28 cellular contexts compared by ENCODE assay signal in genomic region chr11:17952487-17952886, GRCh38.
"Had no signal": no experiment of that assay in that cellular context is flagged by ENCODE, and none has a peak within 500 bp of the region (broad histone marks: within the 10 kb centered on the region; RNA-seq: fewer than 3 reads in every experiment).

No MANE protein-coding gene starts in this region.

- H3K27me3 Mint-ChIP-seq: activated naive CD4-positive, alpha-beta T cell treated with anti-CD3 and anti-CD28 coated beads, Interleukin-2, amount 50 U/mL, for 24 hours had no signal

- H3K4me1 ChIP-seq: breast epithelium had no signal

- ATAC-seq: activated CD4-positive, CD25-positive, alpha-beta regulatory T cell treated with anti-CD3 and anti-CD28 coated beads, Interleukin-2, amount 50 U/mL, for 24 hours; activated CD8-positive, alpha-beta T cell treated with anti-CD3 and anti-CD28 coated beads, Interleukin-2, amount 10 ng/mL, durations not matched to agents 7 days and 5 days; Panc1; Right ventricle myocardium inferior had no signal

- H3K9me3 Mint-ChIP-seq: activated naive CD4-positive, alpha-beta T cell treated with anti-CD3 and anti-CD28 coated beads, Interleukin-2, amount 50 U/mL, for 24 hours; activated T-helper 1 cell treated with anti-CD3 and anti-CD28 coated beads, Interleukin-12 subunit alpha, Interleukin-12 subunit beta, Interleukin-2, Interleukin-4 antibody, amounts not matched to agents 30 ng/mL and 10 ng/mL and 1 ng/mL, durations not matched to agents 14 hours and 24 hours and 36 hours had no signal

- H3K4me3 Mint-ChIP-seq: activated CD8-positive, alpha-beta T cell treated with anti-CD3 and anti-CD28 coated beads, Interleukin-2, amount 10 ng/mL, durations not matched to agents 7 days and 5 days; activated naive CD4-positive, alpha-beta T cell treated with anti-CD3 and anti-CD28 coated beads, Interleukin-2, amount 50 U/mL, for 24 hours; activated T-helper 1 cell treated with anti-CD3 and anti-CD28 coated beads, Interleukin-12 subunit alpha, Interleukin-12 subunit beta, Interleukin-2, Interleukin-4 antibody, amounts not matched to agents 30 ng/mL and 10 ng/mL and 1 ng/mL, durations not matched to agents 14 hours and 24 hours and 36 hours had no signal

- H3K36me3 ChIP-seq: breast epithelium had no signal

- H3K27ac ChIP-seq: breast epithelium, SK-N-MC, WERI-Rb-1 had no signal

- H3K4me3 ChIP-seq: breast epithelium, SK-N-MC had no signal

- H3K9me3 ChIP-seq: breast epithelium had no signal

- DNase-seq: activated CD4-positive, alpha-beta T cell treated with anti-CD3 and anti-CD28 coated beads for 4 hours; activated CD8-positive, alpha-beta memory T cell treated with anti-CD3 and anti-CD28 coated beads, Interleukin-2, amount 50 U/mL, for 48 hours; activated CD8-positive, alpha-beta T cell treated with anti-CD3 and anti-CD28 coated beads, Interleukin-2, amount 10 ng/mL, durations not matched to agents 7 days and 5 days; activated effector memory CD4-positive, alpha-beta T cell treated with Interleukin-2 at 50 U/mL for 16 hours; activated naive CD4-positive, alpha-beta T cell; activated T-cell treated with anti-CD3 and anti-CD28 coated beads, Interleukin-2, amount 50 U/mL, for 1 hour; aorta; central memory CD4-positive, alpha-beta T cell; KG1; NCI-H1092; NCI-H1417 treated with DMSO at 0.1 percent for 48 hours; NCI-H1694; NCI-H2029 treated with DMSO at 0.1 percent for 48 hours; NCI-H345; NCI-H510A; NCI-H69; NK-92 treated with Interleukin-12 subunit alpha and Interleukin-12 subunit beta, amount 100 ng/mL, for 24 hours; OCI-M1; RPMI8226; T-helper 1 cell; WERI-Rb-1 had no signal

- H3K27ac Mint-ChIP-seq: activated CD8-positive, alpha-beta T cell treated with anti-CD3 and anti-CD28 coated beads, Interleukin-2, amount 10 ng/mL, durations not matched to agents 7 days and 5 days; activated naive CD4-positive, alpha-beta T cell treated with anti-CD3 and anti-CD28 coated beads, Interleukin-2, amount 50 U/mL, for 24 hours; activated T-helper 1 cell treated with anti-CD3 and anti-CD28 coated beads, Interleukin-12 subunit alpha, Interleukin-12 subunit beta, Interleukin-2, Interleukin-4 antibody, amounts not matched to agents 30 ng/mL and 10 ng/mL and 1 ng/mL, durations not matched to agents 14 hours and 24 hours and 36 hours had no signal

- H3K27me3 ChIP-seq: breast epithelium had no signal

- H3K4me1 Mint-ChIP-seq: activated naive CD4-positive, alpha-beta T cell treated with anti-CD3 and anti-CD28 coated beads, Interleukin-2, amount 50 U/mL, for 24 hours had no signal
